Comparison of ENCODE assay signal across 33 cellular contexts in the genomic region with DNA sequence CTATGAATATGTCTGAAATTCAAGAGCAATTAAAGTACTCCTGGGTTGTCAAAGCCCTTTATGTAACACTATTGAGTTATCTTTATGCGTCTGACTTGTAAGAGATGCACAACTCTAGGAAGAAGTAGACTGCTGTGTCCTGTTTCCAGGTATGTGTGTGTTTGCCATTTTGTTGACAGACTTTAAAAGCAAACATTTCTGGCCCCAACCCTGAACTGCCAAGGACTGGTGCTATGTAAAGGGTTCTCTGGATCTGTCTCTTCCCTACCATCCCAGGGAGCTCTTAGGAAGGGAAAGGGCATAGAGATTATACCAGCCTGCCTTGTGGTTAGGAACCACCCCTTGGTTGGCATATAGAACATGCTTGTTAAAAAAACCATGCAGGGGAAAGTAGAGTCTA.
"Had no signal": no experiment of that assay in that cellular context is flagged by ENCODE, and none has a peak within 500 bp of the region (broad histone marks: within the 10 kb centered on the region; RNA-seq: fewer than 3 reads in every experiment).

No MANE protein-coding gene starts in this region.

- H3K4me1 Mint-ChIP-seq: endodermal cell had no signal

- DNase-seq: activated CD4-positive, alpha-beta memory T cell treated with anti-CD3 and anti-CD28 coated beads for 36 hours; activated CD4-positive, alpha-beta T cell treated with anti-CD3 and anti-CD28 coated beads, Interleukin-2, amount 10 ng/mL, durations not matched to agents 24 days and 14 days; activated CD4-positive, CD25-positive, alpha-beta regulatory T cell treated with anti-CD3 and anti-CD28 coated beads, Interleukin-2, amount 50 U/mL, for 72 hours; activated CD8-positive, alpha-beta memory T cell treated with anti-CD3 and anti-CD28 coated beads, Interleukin-2, amount 50 U/mL, for 48 hours; activated gamma-delta T cell treated with Interleukin-2 at 50 U/mL for 16 hours; activated naive CD4-positive, alpha-beta T cell treated with anti-CD3 and anti-CD28 coated beads, Interleukin-2, amount 50 U/mL, for 16 hours; activated T-cell treated with anti-CD3 and anti-CD28 coated beads, Interleukin-2, amount 50 U/mL, for 24 hours; amniotic stem cell; endodermal cell; glutamatergic neuron; left cardiac atrium; naive B cell; nephron progenitor cell; retina; sigmoid colon; small intestine; stimulated activated CD4-positive, alpha-beta T cell treated with anti-CD3 and anti-CD28 coated beads, Interleukin-1b, Interleukin-23, amount 100 ng/mL, for 48 hours; stimulated activated CD4-positive, alpha-beta T cell treated with anti-CD3 and anti-CD28 coated beads, Interleukin-4, amount 100 ng/mL, for 4 hours; stimulated activated CD8-positive, alpha-beta memory T cell treated with anti-CD3 and anti-CD28 coated beads, Interleukin-4, amount 100 ng/mL, for 48 hours; stimulated activated naive CD4-positive, alpha-beta T cell; T-helper 9 cell; transverse colon; uterus had no signal

- ATAC-seq: left cardiac atrium had no signal

- H3K36me3 ChIP-seq: neutrophil, transverse colon, uterus had no signal

- H3K9me3 Mint-ChIP-seq: activated CD4-positive, alpha-beta memory T cell treated with anti-CD3 and anti-CD28 coated beads for 36 hours; activated CD4-positive, alpha-beta T cell treated with anti-CD3 and anti-CD28 coated beads, Interleukin-2, amount 10 ng/mL, durations not matched to agents 24 days and 14 days; activated T-cell treated with anti-CD3 and anti-CD28 coated beads, Interleukin-2, amount 50 U/mL, for 24 hours; central memory CD8-positive, alpha-beta T cell; dendritic cell treated with granulocyte-macrophage colony-stimulating factor and Interleukin-4, amounts not matched to agents 40 ng/mL and 50 ng/mL, for 4 days; endodermal cell; mesothelial cell of epicardium; naive B cell; nephron progenitor cell; T-helper 1 cell treated with Interleukin-12 subunit alpha and Interleukin-12 subunit beta and Interleukin-4 antibody, amounts not matched to agents 30 μg/mL and 1 μg/mL, for 36 hours had no signal

- FAIRE-seq: frontal cortex, islet of Langerhans, small intestine, TTC549 had no signal

- H3K9me3 ChIP-seq: neutrophil, sigmoid colon, suprapubic skin, transverse colon, uterus had no signal

- H3K4me3 ChIP-seq: sigmoid colon, suprapubic skin, transverse colon, uterus had no signal

- H3K27me3 Mint-ChIP-seq: activated CD4-positive, alpha-beta memory T cell treated with anti-CD3 and anti-CD28 coated beads for 36 hours; activated CD4-positive, alpha-beta T cell treated with anti-CD3 and anti-CD28 coated beads, Interleukin-2, amount 10 ng/mL, durations not matched to agents 24 days and 14 days; activated T-cell treated with anti-CD3 and anti-CD28 coated beads, Interleukin-2, amount 50 U/mL, for 24 hours; central memory CD8-positive, alpha-beta T cell; dendritic cell treated with granulocyte-macrophage colony-stimulating factor and Interleukin-4, amounts not matched to agents 40 ng/mL and 50 ng/mL, for 4 days; naive B cell; progenitor cell of endocrine pancreas had no signal

- H3K36me3 Mint-ChIP-seq: activated CD4-positive, alpha-beta memory T cell treated with anti-CD3 and anti-CD28 coated beads for 36 hours had no signal

- H3K27ac ChIP-seq: neutrophil, sigmoid colon, suprapubic skin, transverse colon, uterus had no signal

- H3K27ac Mint-ChIP-seq: activated CD4-positive, alpha-beta memory T cell treated with anti-CD3 and anti-CD28 coated beads for 36 hours; activated CD4-positive, alpha-beta T cell treated with anti-CD3 and anti-CD28 coated beads, Interleukin-2, amount 10 ng/mL, durations not matched to agents 24 days and 14 days; activated T-cell treated with anti-CD3 and anti-CD28 coated beads, Interleukin-2, amount 50 U/mL, for 24 hours; dendritic cell treated with granulocyte-macrophage colony-stimulating factor and Interleukin-4, amounts not matched to agents 40 ng/mL and 50 ng/mL, for 4 days; endodermal cell; nephron progenitor cell; progenitor cell of endocrine pancreas; T-helper 1 cell treated with Interleukin-12 subunit alpha and Interleukin-12 subunit beta and Interleukin-4 antibody, amounts not matched to agents 30 μg/mL and 1 μg/mL, for 36 hours had no signal

- H3K4me3 Mint-ChIP-seq: activated CD4-positive, alpha-beta memory T cell treated with anti-CD3 and anti-CD28 coated beads for 36 hours; activated CD4-positive, alpha-beta T cell treated with anti-CD3 and anti-CD28 coated beads, Interleukin-2, amount 10 ng/mL, durations not matched to agents 24 days and 14 days; activated T-cell treated with anti-CD3 and anti-CD28 coated beads, Interleukin-2, amount 50 U/mL, for 24 hours; central memory CD8-positive, alpha-beta T cell; dendritic cell treated with granulocyte-macrophage colony-stimulating factor and Interleukin-4, amounts not matched to agents 40 ng/mL and 50 ng/mL, for 4 days; endodermal cell; mesothelial cell of epicardium; naive B cell; nephron progenitor cell; T-helper 1 cell treated with Interleukin-12 subunit alpha and Interleukin-12 subunit beta and Interleukin-4 antibody, amounts not matched to agents 30 μg/mL and 1 μg/mL, for 36 hours had no signal

- H3K27me3 ChIP-seq: neutrophil, sigmoid colon, suprapubic skin, transverse colon, uterus had no signal
